9 cellular contexts compared by ENCODE assay signal in genomic region chr13:99894835-99895427, GRCh38.
A peak's percentile ranks its signal among the peaks of the same experiment; 100 is the strongest.
DNase-seq lines count a peak whose midpoint lies in the region; ATAC-seq and TF ChIP-seq lines count a peak whose summit lies in the region.
"Had no signal": no experiment of that assay in that cellular context is flagged by ENCODE, and none has a peak within 500 bp of the region (broad histone marks: within the 10 kb centered on the region; RNA-seq: fewer than 3 reads in every experiment).

No MANE protein-coding gene starts in this region.

- peak overlapping the region; percentile 23 to 66 (median 42) for H3K4me3 ChIP-seq in esophagus squamous epithelium

- no peak for TF ChIP-seq POLR2A in esophagus squamous epithelium (IDR thresholded peaks at IDR 0.05)

- no peaks in the 10 kb centered on the region for H3K36me3 ChIP-seq in esophagus squamous epithelium

- WGBS in esophagus squamous epithelium, 2 donors = 3 to 4% methylated on average over 19 to 21 of the region's 30 CpGs

- intact Hi-C loops in esophagus squamous epithelium (cut with DNase I) = no loop called here

- TF ChIP-seq CTCF in esophagus squamous epithelium (IDR thresholded peaks at IDR 0.05) = no peak
- no peak for TF ChIP-seq CTCF in progenitor cell of endocrine pancreas (IDR thresholded peaks at IDR 0.05; ENCODE audit: unreplicated experiment)
- no peak for TF ChIP-seq CTCF in GM10248 (IDR thresholded peaks at IDR 0.05; ENCODE audit: control extremely low read depth, extremely low read depth, low read depth, missing control alignments)

- H3K36me3 Mint-ChIP-seq in progenitor cell of endocrine pancreas (ENCODE audit: insufficient read depth) = peaks cover 2% of the 10 kb centered on the region

- peak; percentile 65 for DNase-seq in COLO668 (lab: John Stamatoyannopoulos, UW; ENCODE audit: unreplicated experiment)
- peak; percentile 52 for DNase-seq in NCI-H526 treated with DMSO at 0.1 percent for 48 hours (lab: John Stamatoyannopoulos, UW)
- no peak for DNase-seq in esophagus squamous epithelium (lab: John Stamatoyannopoulos, UW)
- no peak for DNase-seq in progenitor cell of endocrine pancreas (ENCODE audit: low spot score, unreplicated experiment)
- no peak for DNase-seq in HuH-7.5 (ENCODE audit: low spot score)
- DNase-seq in GM10248 (ENCODE audit: extremely low spot score) = no peak
- DNase-seq: cortex of kidney had no signal

- CTCF ChIA-PET in GM10248 (lab: Yijun Ruan, JAX) = no interaction called here

- peaks cover 0 to 20% (median 10%) of the 10 kb centered on the region in 3 donors for H3K4me1 ChIP-seq in esophagus squamous epithelium

- peaks cover 6 to 69% (median 13%) of the 10 kb centered on the region in 4 donors for H3K27me3 ChIP-seq in esophagus squamous epithelium

- H3K4me3 Mint-ChIP-seq in progenitor cell of endocrine pancreas (ENCODE audit: low read depth) = peak overlapping the region; percentile 53

- no peak for ATAC-seq in HG03097 (IDR thresholded peaks at IDR 0.05; ENCODE audit: low FRiP score, unreplicated experiment)
- ATAC-seq in GM21717 (IDR thresholded peaks at IDR 0.05; ENCODE audit: unreplicated experiment) = no peak

- POLR2A ChIA-PET in GM10248 (lab: Yijun Ruan, JAX) = no interaction called here

- no peak overlapping the region for H3K27ac ChIP-seq in esophagus squamous epithelium

- H3K4me1 Mint-ChIP-seq in progenitor cell of endocrine pancreas (ENCODE audit: low read depth) = peaks cover 3% of the 10 kb centered on the region

- H3K9me3 Mint-ChIP-seq in progenitor cell of endocrine pancreas (ENCODE audit: low read depth) = no peaks in the 10 kb centered on the region

- H3K27me3 Mint-ChIP-seq in progenitor cell of endocrine pancreas = peaks cover 82% of the 10 kb centered on the region

- no peaks in the 10 kb centered on the region for H3K9me3 ChIP-seq in esophagus squamous epithelium

- no peak overlapping the region for H3K27ac Mint-ChIP-seq in progenitor cell of endocrine pancreas

Comparison
In these comparisons a context has a peak if more than half of its experiments do, and no peak if none do; other contexts are left out.
1. DNase-seq: peak in COLO668 (single experiment) and NCI-H526 treated with DMSO at 0.1 percent for 48 hours (single experiment); none in esophagus squamous epithelium (single experiment), progenitor cell of endocrine pancreas (single experiment), HuH-7.5 (single experiment) and GM10248 (single experiment).